10 cellular contexts compared by ENCODE assay signal in genomic region chr21:42423197-42423675, GRCh38. TPM values are rescaled to one million over a fixed set of nuclear protein-coding genes. Genes with fewer than 3 reads are reported as not detected.
DNase-seq lines count a peak whose midpoint lies in the region; ATAC-seq lines count a peak whose summit lies in the region.
"Had no signal": no experiment of that assay in that cellular context is flagged by ENCODE, and none has a peak within 500 bp of the region (broad histone marks: within the 10 kb centered on the region; RNA-seq: fewer than 3 reads in every experiment).

No MANE protein-coding gene starts in this region.

- peak; percentile 54 for ATAC-seq in HG03354 (IDR thresholded peaks at IDR 0.05; ENCODE audit: poor library complexity, severe bottlenecking, unreplicated experiment)
- peak; percentile 69 for ATAC-seq in activated T-helper 17 cell treated with anti-CD3 and anti-CD28 coated beads, Interleukin-2, amount 50 U/mL, for 72 hours (replicated peaks)
- ATAC-seq in GM19452 (IDR thresholded peaks at IDR 0.05; ENCODE audit: unreplicated experiment), result no peak
- ATAC-seq in left colon, result no peak

- no peaks in the 10 kb centered on the region for H3K27me3 Mint-ChIP-seq in activated T-helper 17 cell treated with anti-CD3 and anti-CD28 coated beads, Interleukin-2, amount 50 U/mL, for 72 hours

- peak; percentile 63 for DNase-seq in stimulated activated CD4-positive, alpha-beta T cell treated with anti-CD3 and anti-CD28 coated beads, Interleukin-1b, Interleukin-23, amount 100 ng/mL, for 48 hours
- no peak for DNase-seq in stimulated activated CD4-positive, alpha-beta T cell treated with anti-CD3 and anti-CD28 coated beads, Interleukin-12 subunit alpha, Interleukin-12 subunit beta, amount 100 ng/mL, for 4 hours
- DNase-seq in NCI-H226 (no peak), NCI-H2227 treated with DMSO at 0.1 percent for 48 hours (lab: John Stamatoyannopoulos, UW) (no peak), left colon (no peak)
- DNase-seq: midbrain, Right ventricle myocardium superior had no signal

- H3K9me3 Mint-ChIP-seq in activated T-helper 17 cell treated with anti-CD3 and anti-CD28 coated beads, Interleukin-2, amount 50 U/mL, for 72 hours, result no peaks in the 10 kb centered on the region

- H3K4me1 Mint-ChIP-seq in activated T-helper 17 cell treated with anti-CD3 and anti-CD28 coated beads, Interleukin-2, amount 50 U/mL, for 72 hours, result peaks cover 79% of the 10 kb centered on the region

- H3K4me3 Mint-ChIP-seq in activated T-helper 17 cell treated with anti-CD3 and anti-CD28 coated beads, Interleukin-2, amount 50 U/mL, for 72 hours, result peak overlapping the region; percentile 76

- H3K27ac Mint-ChIP-seq in activated T-helper 17 cell treated with anti-CD3 and anti-CD28 coated beads, Interleukin-2, amount 50 U/mL, for 72 hours, result peak overlapping the region; percentile 87

- no peaks in the 10 kb centered on the region for H3K36me3 Mint-ChIP-seq in activated T-helper 17 cell treated with anti-CD3 and anti-CD28 coated beads, Interleukin-2, amount 50 U/mL, for 72 hours (ENCODE audit: low read depth)

- intact Hi-C loops in left colon (cut with DNase I, micrococcal nuclease), result no loop called here

RNA-seq across cellular contexts. Expression of gene UBASH3A, which starts 19.5 kb away (rescaled TPM):
- 10 to 100 TPM; 28.3 to 42.1 TPM for total RNA-seq in activated T-helper 17 cell treated with anti-CD3 and anti-CD28 coated beads, Interleukin-2, amount 50 U/mL, for 72 hours
- total RNA-seq in left colon, result 1 to 10 TPM in 1 of 2 donors, under 1 TPM in 1; 0.67 to 1.0 TPM
- total RNA-seq: Right ventricle myocardium superior had no signal

RNA-seq across cellular contexts. Expression of gene TMPRSS3, which starts 27.4 kb away (rescaled TPM):
- total RNA-seq in activated T-helper 17 cell treated with anti-CD3 and anti-CD28 coated beads, Interleukin-2, amount 50 U/mL, for 72 hours, result 100 to 1,000 TPM in 1 of 2 donors, 10 to 100 TPM in 1; 24.0 to 163 TPM
- under 1 TPM; 0.43 to 0.61 TPM for total RNA-seq in left colon
- total RNA-seq: Right ventricle myocardium superior had no signal

RNA-seq across cellular contexts. Expression of gene TFF1, which starts 56.9 kb away (rescaled TPM):
- total RNA-seq in activated T-helper 17 cell treated with anti-CD3 and anti-CD28 coated beads, Interleukin-2, amount 50 U/mL, for 72 hours, result not detected
- 100 to 1,000 TPM; 208 to 322 TPM for total RNA-seq in left colon
- total RNA-seq: Right ventricle myocardium superior had no signal

Comparison
In these comparisons a context has a peak if more than half of its experiments do, and no peak if none do; other contexts are left out.
1. ATAC-seq: peak in HG03354 (single experiment) and activated T-helper 17 cell treated with anti-CD3 and anti-CD28 coated beads, Interleukin-2, amount 50 U/mL, for 72 hours (single experiment); none in GM19452 (single experiment) and left colon (single experiment).
2. RNA of gene UBASH3A, which starts 19.5 kb away (total RNA-seq): 28.3 to 42.1 TPM in activated T-helper 17 cell treated with anti-CD3 and anti-CD28 coated beads, Interleukin-2, amount 50 U/mL, for 72 hours; 0.67 to 1.0 TPM in left colon; every median in the first group is over 10 times any median in the second.
3. RNA of gene TMPRSS3, which starts 27.4 kb away (total RNA-seq): 24.0 to 163 TPM in activated T-helper 17 cell treated with anti-CD3 and anti-CD28 coated beads, Interleukin-2, amount 50 U/mL, for 72 hours; 0.43 to 0.61 TPM in left colon; every median in the first group is over 10 times any median in the second.
4. RNA of gene TFF1, which starts 56.9 kb away (total RNA-seq): 208 to 322 TPM in left colon; not detected in activated T-helper 17 cell treated with anti-CD3 and anti-CD28 coated beads, Interleukin-2, amount 50 U/mL, for 72 hours; every median in the first group is over 100 times any median in the second.